Comparison of ENCODE assay signal across 13 cellular contexts in genomic region chr16:68711421-68712139, GRCh38. TPM values are rescaled to one million over a fixed set of nuclear protein-coding genes. Genes with fewer than 3 reads are reported as not detected.
A peak's percentile ranks its signal among the peaks of the same experiment; 100 is the strongest.
DNase-seq lines count a peak whose midpoint lies in the region; ATAC-seq and TF ChIP-seq lines count a peak whose summit lies in the region.
"Had no signal": no experiment of that assay in that cellular context is flagged by ENCODE, and none has a peak within 500 bp of the region (broad histone marks: within the 10 kb centered on the region; RNA-seq: fewer than 3 reads in every experiment).

No MANE protein-coding gene starts in this region.

- H3K4me3 ChIP-seq in lower lobe of right lung (no peak overlapping the region), GM23248 (no peak overlapping the region)
- H3K4me3 ChIP-seq: coronary artery had no signal

- CTCF ChIA-PET in Calu3 (lab: Charles Lee), result interaction anchor here (0.7 kb wide), 1 partner anchor 627 kb away, joined by 3 read pairs; no protein-coding TSS in a partner anchor

- H3K4me1 Mint-ChIP-seq in Calu3 (ENCODE audit: low read depth, unreplicated experiment), result peaks cover 41% of the 10 kb centered on the region

- ATAC-seq in lower lobe of right lung (peak; percentile 37 to 57), GM21515 (IDR thresholded peaks at IDR 0.05; ENCODE audit: unreplicated experiment) (no peak)
- ATAC-seq: CD8-positive, alpha-beta T cell had no signal

- no peaks in the 10 kb centered on the region for H3K79me2 ChIP-seq in GM23248 (ENCODE audit: insufficient read depth)

- H3K27me3 ChIP-seq in lower lobe of right lung (ENCODE audit: low read depth) (peaks cover 3% of the 10 kb centered on the region), GM23248 (replicated peaks; ENCODE audit: insufficient read depth) (peaks cover 19% of the 10 kb centered on the region)

- H3K4me1 ChIP-seq in lower lobe of right lung (peaks cover 10% of the 10 kb centered on the region), GM23248 (ENCODE audit: insufficient read depth) (no peaks in the 10 kb centered on the region)

- no peaks in the 10 kb centered on the region for H3K9me2 ChIP-seq in GM23248 (ENCODE audit: insufficient read depth)

- no peak overlapping the region for H3K27ac ChIP-seq in lower lobe of right lung
- no peak overlapping the region for H3K27ac ChIP-seq in GM23248
- H3K27ac ChIP-seq: coronary artery had no signal

- WGBS in GM23248 (ENCODE audit: low coverage in 1 of 2, low lambda C conversion rate in 2 of 2, missing lambda C conversion rate in 2 of 2), 2 experiments, result 27 to 33% methylated on average over 14 of the region's 14 CpGs

- intact Hi-C loops in Calu3 (cut with micrococcal nuclease; ENCODE audit: unreplicated experiment) (no loop called here), lower lobe of right lung (cut with DNase I) (no loop called here)

- H3K27me3 Mint-ChIP-seq in Calu3 (ENCODE audit: unreplicated experiment), result no peaks in the 10 kb centered on the region

- H3K36me3 ChIP-seq in lower lobe of right lung (no peaks in the 10 kb centered on the region), GM23248 (ENCODE audit: low read depth) (no peaks in the 10 kb centered on the region)

- no peak overlapping the region for H3K4me2 ChIP-seq in GM23248 (ENCODE audit: unreplicated experiment)

- H3K9me3 Mint-ChIP-seq in Calu3 (ENCODE audit: low read depth, unreplicated experiment), result no peaks in the 10 kb centered on the region
- H3K9me3 Mint-ChIP-seq: CD8-positive, alpha-beta T cell; mesothelial cell of epicardium had no signal

- no TSS peak for BruUV-seq in Calu3 (replicated peaks; lab: Mats Ljungman, UMichigan)

- DNase-seq in Ammon's horn (ENCODE audit: low spot score) (peak; percentile 48), Calu3 (no peak), OCI-M1 (lab: John Stamatoyannopoulos, UW) (peak; percentile 7), lower lobe of right lung (peak; percentile 58), HPDE6-E6E7 (ENCODE audit: extremely low spot score) (no peak), GM23248 (no peak)
- no peak for DNase-seq in stimulated activated naive CD4-positive, alpha-beta T cell (lab: John Stamatoyannopoulos, UW)
- DNase-seq: CD8-positive, alpha-beta T cell; NCI-H1105 treated with DMSO at 0.1 percent for 48 hours; NCI-H69 had no signal

- H3K9me3 ChIP-seq in lower lobe of right lung, result no peaks in the 10 kb centered on the region
- H3K9me3 ChIP-seq in GM23248 (ENCODE audit: low read depth), result no peaks in the 10 kb centered on the region

- peak overlapping the region; percentile 36 for H3K27ac Mint-ChIP-seq in Calu3 (ENCODE audit: unreplicated experiment)
- H3K27ac Mint-ChIP-seq: CD8-positive, alpha-beta T cell; mesothelial cell of epicardium had no signal

- no peaks in the 10 kb centered on the region for H3K36me3 Mint-ChIP-seq in Calu3 (ENCODE audit: insufficient read depth, unreplicated experiment)
- H3K36me3 Mint-ChIP-seq: CD8-positive, alpha-beta T cell; mesothelial cell of epicardium had no signal

- H3F3A ChIP-seq in GM23248 (ENCODE audit: insufficient read depth), result no peaks in the 10 kb centered on the region

- no peak overlapping the region for H2AFZ ChIP-seq in GM23248

- H4K20me1 ChIP-seq in GM23248 (ENCODE audit: insufficient read depth), result no peaks in the 10 kb centered on the region

- H3K4me3 Mint-ChIP-seq in Calu3 (ENCODE audit: low read depth, unreplicated experiment), result no peak overlapping the region
- H3K4me3 Mint-ChIP-seq: CD8-positive, alpha-beta T cell; mesothelial cell of epicardium had no signal

- TF ChIP-seq CTCF in Calu3 (IDR thresholded peaks at IDR 0.05; ENCODE audit: unreplicated experiment) (no peak), lower lobe of right lung (IDR thresholded peaks at IDR 0.05) (no peak)

- in situ Hi-C loops in GM23248 (cut with MboI), result loop anchor here (25.0 kb wide), 1 partner anchor 401 kb away; the partner anchor contains the start of gene HAS3

- H3K9ac ChIP-seq in GM23248, result no peak overlapping the region

RNA-seq across cellular contexts. Expression of gene CDH1, which starts 25.5 kb away (rescaled TPM):
- 328 and 421 TPM in 2 replicates for total RNA-seq in Calu3 (2022)
- 127 TPM for total RNA-seq in lower lobe of right lung
- total RNA-seq in GM23248 (2014; rRNA removed; shearing (Covaris generic)), result not detected in 2 replicates
- polyA plus RNA-seq in GM23248 (2016; fragmentation: Nextera tagmentation; extraction: Ambion mirVana), result 0.04 TPM in 2 replicates

Comparison
In these comparisons a context has a peak if more than half of its experiments do, and no peak if none do; other contexts are left out.
1. DNase-seq: peak in Ammon's horn (single experiment), OCI-M1 (single experiment) and lower lobe of right lung (single experiment); none in Calu3 (single experiment), HPDE6-E6E7 (single experiment), GM23248 (single experiment) and stimulated activated naive CD4-positive, alpha-beta T cell (0 of 6).
2. RNA of gene CDH1, which starts 25.5 kb away (total RNA-seq): 328 to 421 TPM in Calu3 and 127 TPM in lower lobe of right lung (single experiment); not detected in GM23248; every median in the first group is over 100 times any median in the second.